ENCODE assay signal across 1 cellular context in the genomic region with DNA sequence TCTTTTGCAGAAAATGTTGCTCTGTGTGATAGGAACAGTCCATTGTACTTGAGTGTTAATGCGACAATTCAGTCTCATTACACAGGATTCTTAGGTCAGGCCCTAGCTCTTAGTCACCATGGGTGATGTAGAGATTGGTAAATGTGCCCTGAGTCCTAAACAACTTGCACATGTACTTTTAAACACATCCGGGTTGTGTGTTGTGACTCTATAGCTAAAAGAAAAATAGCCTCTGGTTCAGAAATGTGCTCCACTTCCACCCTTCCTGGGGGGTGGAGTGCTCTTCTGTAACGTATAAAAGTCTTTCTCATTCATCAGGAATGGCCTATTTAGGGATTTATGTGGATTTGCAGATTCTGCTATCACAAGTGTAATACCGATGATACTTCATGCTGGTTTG.
TF ChIP-seq lines count a peak whose summit lies in the region.

No MANE protein-coding gene starts in this region.

TF ChIP-seq in SK-N-SH treated with all-trans-retinoic acid at 6 μM for 48 hours, 23 proteins besides CTCF, POLR2A, EP300 and RAD21:
- TF ChIP-seq, protein P1, sequence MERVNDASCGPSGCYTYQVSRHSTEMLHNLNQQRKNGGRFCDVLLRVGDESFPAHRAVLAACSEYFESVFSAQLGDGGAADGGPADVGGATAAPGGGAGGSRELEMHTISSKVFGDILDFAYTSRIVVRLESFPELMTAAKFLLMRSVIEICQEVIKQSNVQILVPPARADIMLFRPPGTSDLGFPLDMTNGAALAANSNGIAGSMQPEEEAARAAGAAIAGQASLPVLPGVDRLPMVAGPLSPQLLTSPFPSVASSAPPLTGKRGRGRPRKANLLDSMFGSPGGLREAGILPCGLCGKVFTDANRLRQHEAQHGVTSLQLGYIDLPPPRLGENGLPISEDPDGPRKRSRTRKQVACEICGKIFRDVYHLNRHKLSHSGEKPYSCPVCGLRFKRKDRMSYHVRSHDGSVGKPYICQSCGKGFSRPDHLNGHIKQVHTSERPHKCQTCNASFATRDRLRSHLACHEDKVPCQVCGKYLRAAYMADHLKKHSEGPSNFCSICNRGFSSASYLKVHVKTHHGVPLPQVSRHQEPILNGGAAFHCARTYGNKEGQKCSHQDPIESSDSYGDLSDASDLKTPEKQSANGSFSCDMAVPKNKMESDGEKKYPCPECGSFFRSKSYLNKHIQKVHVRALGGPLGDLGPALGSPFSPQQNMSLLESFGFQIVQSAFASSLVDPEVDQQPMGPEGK (CRISPR knock-in tag; IDR thresholded peaks at IDR 0.05; ENCODE audit: borderline replicate concordance), result no peak
- TF ChIP-seq TSHZ2 (CRISPR knock-in tag; IDR thresholded peaks at IDR 0.05) (no peak), ARNTL (CRISPR knock-in tag; IDR thresholded peaks at IDR 0.05; ENCODE audit: borderline replicate concordance, low read depth) (no peak), CREB5 (CRISPR knock-in tag; IDR thresholded peaks at IDR 0.05; ENCODE audit: low read depth) (no peak), BACH2 (CRISPR knock-in tag; IDR thresholded peaks at IDR 0.05; ENCODE audit: borderline replicate concordance) (no peak), TOX (CRISPR knock-in tag; IDR thresholded peaks at IDR 0.05; ENCODE audit: borderline replicate concordance) (no peak), ZC3H10 (CRISPR knock-in tag; IDR thresholded peaks at IDR 0.05) (no peak), SNAI2 (CRISPR knock-in tag; IDR thresholded peaks at IDR 0.05) (no peak), GLIS3 (CRISPR knock-in tag; IDR thresholded peaks at IDR 0.05) (no peak), TCF4 (CRISPR knock-in tag; IDR thresholded peaks at IDR 0.05; ENCODE audit: borderline replicate concordance) (no peak), ISL1 (CRISPR knock-in tag; IDR thresholded peaks at IDR 0.05) (no peak), ESRRG (CRISPR knock-in tag; IDR thresholded peaks at IDR 0.05) (no peak), ZNF70 (CRISPR knock-in tag; IDR thresholded peaks at IDR 0.05) (no peak), CSDC2 (CRISPR knock-in tag; IDR thresholded peaks at IDR 0.05) (no peak), PPARA (CRISPR knock-in tag; IDR thresholded peaks at IDR 0.05; ENCODE audit: borderline replicate concordance) (no peak), RARB (CRISPR knock-in tag; IDR thresholded peaks at IDR 0.05) (no peak), OSR1 (CRISPR knock-in tag; IDR thresholded peaks at IDR 0.05) (no peak), ZNF8 (CRISPR knock-in tag; IDR thresholded peaks at IDR 0.05) (no peak)
- TF ChIP-seq, protein P2, sequence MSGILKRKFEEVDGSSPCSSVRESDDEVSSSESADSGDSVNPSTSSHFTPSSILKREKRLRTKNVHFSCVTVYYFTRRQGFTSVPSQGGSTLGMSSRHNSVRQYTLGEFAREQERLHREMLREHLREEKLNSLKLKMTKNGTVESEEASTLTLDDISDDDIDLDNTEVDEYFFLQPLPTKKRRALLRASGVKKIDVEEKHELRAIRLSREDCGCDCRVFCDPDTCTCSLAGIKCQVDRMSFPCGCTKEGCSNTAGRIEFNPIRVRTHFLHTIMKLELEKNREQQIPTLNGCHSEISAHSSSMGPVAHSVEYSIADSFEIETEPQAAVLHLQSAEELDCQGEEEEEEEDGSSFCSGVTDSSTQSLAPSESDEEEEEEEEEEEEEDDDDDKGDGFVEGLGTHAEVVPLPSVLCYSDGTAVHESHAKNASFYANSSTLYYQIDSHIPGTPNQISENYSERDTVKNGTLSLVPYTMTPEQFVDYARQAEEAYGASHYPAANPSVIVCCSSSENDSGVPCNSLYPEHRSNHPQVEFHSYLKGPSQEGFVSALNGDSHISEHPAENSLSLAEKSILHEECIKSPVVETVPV (CRISPR knock-in tag; IDR thresholded peaks at IDR 0.05), result no peak
- TF ChIP-seq, protein P3, sequence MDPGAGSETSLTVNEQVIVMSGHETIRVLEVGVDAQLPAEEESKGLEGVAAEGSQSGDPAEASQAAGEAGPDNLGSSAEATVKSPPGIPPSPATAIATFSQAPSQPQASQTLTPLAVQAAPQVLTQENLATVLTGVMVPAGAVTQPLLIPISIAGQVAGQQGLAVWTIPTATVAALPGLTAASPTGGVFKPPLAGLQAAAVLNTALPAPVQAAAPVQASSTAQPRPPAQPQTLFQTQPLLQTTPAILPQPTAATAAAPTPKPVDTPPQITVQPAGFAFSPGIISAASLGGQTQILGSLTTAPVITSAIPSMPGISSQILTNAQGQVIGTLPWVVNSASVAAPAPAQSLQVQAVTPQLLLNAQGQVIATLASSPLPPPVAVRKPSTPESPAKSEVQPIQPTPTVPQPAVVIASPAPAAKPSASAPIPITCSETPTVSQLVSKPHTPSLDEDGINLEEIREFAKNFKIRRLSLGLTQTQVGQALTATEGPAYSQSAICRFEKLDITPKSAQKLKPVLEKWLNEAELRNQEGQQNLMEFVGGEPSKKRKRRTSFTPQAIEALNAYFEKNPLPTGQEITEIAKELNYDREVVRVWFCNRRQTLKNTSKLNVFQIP (CRISPR knock-in tag; IDR thresholded peaks at IDR 0.05; ENCODE audit: borderline replicate concordance, low read depth), result no peak
